Comparison of ENCODE assay signal across 1 cellular context in genomic region chr12:69583203-69583602, GRCh38.
TF ChIP-seq lines count a peak whose summit lies in the region.

No MANE protein-coding gene starts in this region.

TF ChIP-seq in Ishikawa, 13 proteins besides CTCF, POLR2A, EP300 and RAD21 (continued from another document):
- TF ChIP-seq ZBTB7A (IDR thresholded peaks at IDR 0.05; ENCODE audit: low read depth), result no peak
